ENCODE assay signal across 9 cellular contexts in the genomic region with DNA sequence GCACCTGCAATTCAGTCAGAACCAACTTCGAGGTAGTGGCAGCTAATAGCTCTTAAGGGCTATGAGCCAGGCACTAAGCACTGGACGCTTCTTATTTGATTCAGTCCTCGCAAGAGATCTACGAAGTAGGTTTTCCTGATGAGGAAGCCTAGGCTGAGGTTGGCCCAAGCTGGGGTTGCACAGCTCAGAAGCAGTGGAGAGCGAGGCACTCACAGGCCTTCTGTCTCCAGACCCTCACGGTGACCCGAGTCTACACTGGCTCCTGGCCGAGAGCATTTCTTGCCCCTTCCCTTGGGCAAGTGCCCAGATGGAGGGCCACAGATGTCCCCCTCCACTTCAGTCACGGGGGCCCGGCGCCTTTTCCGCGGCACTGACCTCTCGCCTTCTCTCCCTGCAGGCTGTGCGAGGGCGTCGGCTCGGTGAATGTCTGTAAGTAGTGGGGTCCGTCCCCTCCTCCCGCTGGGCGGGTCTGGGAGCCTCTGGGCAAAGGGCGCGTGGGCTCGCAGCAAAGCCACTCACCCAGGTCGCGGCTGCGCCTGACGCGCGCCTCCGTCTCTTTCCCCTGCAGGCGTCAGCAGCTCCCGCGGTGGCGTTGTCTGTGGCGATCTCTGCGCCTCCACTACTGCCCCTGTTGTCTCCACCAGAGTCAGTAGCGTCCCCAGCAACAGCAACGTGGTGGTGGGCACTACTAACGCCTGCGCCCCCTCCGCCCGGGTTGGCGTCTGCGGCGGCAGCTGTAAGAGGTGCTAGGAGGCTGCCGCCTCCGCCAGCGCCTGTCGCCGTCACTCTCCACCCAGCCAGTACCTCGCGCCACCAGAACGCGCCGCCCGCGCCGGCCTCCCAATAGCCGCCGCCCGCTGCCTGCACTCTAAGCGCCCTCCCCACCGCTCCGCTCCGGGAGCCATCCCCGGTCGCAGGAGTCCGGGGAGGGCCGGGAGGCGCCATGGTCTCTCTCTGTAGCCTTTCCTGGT. TPM values are rescaled to one million over a fixed set of nuclear protein-coding genes. Genes with fewer than 3 reads are reported as not detected.
DNase-seq lines count a peak whose midpoint lies in the region; ATAC-seq lines count a peak whose summit lies in the region.
"Had no signal": no experiment of that assay in that cellular context is flagged by ENCODE, and none has a peak within 500 bp of the region (broad histone marks: within the 10 kb centered on the region; RNA-seq: fewer than 3 reads in every experiment).

No MANE protein-coding gene starts in this region.

- H3K18ac ChIP-seq in neuronal stem cell (ENCODE audit: low read length): peak overlapping the region; percentile 87

- peak overlapping the region; percentile 8 for H3K23ac ChIP-seq in neuronal stem cell (ENCODE audit: low read depth, low read length, poor library complexity)

- H3K4me2 ChIP-seq in neuronal stem cell (ENCODE audit: insufficient read depth, low read length, poor library complexity, severe bottlenecking): peak overlapping the region; percentile 78

- H2AFZ ChIP-seq in neuronal stem cell (ENCODE audit: low read length): peak overlapping the region; percentile 86

- peak overlapping the region in 1 of 2 donors; percentile 80 for H3K4me3 ChIP-seq in neuronal stem cell (ENCODE audit: low read length in 2 of 2)
- peak overlapping the region in 1 of 2 donors; percentile 11 for H3K4me3 ChIP-seq in aorta (ENCODE audit: low read length in 2 of 2)
- H3K4me3 ChIP-seq: SK-N-MC had no signal

- WGBS in neuronal stem cell (ENCODE audit: extremely low coverage in 2 of 2, insufficient read length in 2 of 2, insufficient replicate concordance in 1 of 2), 2 donors: no CpG with 5 or more reads among the region's 71 CpGs
- WGBS in aorta, 2 donors: 9% methylated on average over 59 to 71 of the region's 71 CpGs

- no peak overlapping the region for H2BK120ac ChIP-seq in neuronal stem cell (ENCODE audit: low read depth, low read length)

- H3K36me3 ChIP-seq in neuronal stem cell (replicated peaks in 1 of 2; ENCODE audit: control insufficient read depth in 2 of 2, insufficient read depth in 2 of 2, low read length in 2 of 2) (no peaks in the 10 kb centered on the region), aorta (ENCODE audit: control insufficient read depth in 1 of 2, insufficient read depth in 2 of 2, low read length in 1 of 2) (no peaks in the 10 kb centered on the region)

- peak overlapping the region; percentile 2 for H2BK12ac ChIP-seq in neuronal stem cell (ENCODE audit: low read length)

- no peak overlapping the region for H4K91ac ChIP-seq in neuronal stem cell (ENCODE audit: low read depth, low read length, poor library complexity)

- H3K4me1 ChIP-seq in neuronal stem cell (ENCODE audit: control insufficient read depth in 2 of 2, insufficient read depth in 1 of 2, low read depth in 1 of 2, low read length in 2 of 2) (peaks cover 0 to 9% of the 10 kb centered on the region in 2 donors), aorta (ENCODE audit: control insufficient read depth in 1 of 2, insufficient read depth in 2 of 2, low read length in 2 of 2) (no peaks in the 10 kb centered on the region)

- peak; percentile 75 for ATAC-seq in Right ventricle myocardium inferior
- peak; percentile 84 for ATAC-seq in aorta (ENCODE audit: low FRiP score)
- ATAC-seq in GM18867 (IDR thresholded peaks at IDR 0.05; ENCODE audit: unreplicated experiment): no peak
- no peak for ATAC-seq in GM19455 (IDR thresholded peaks at IDR 0.05; ENCODE audit: unreplicated experiment)

- no peak overlapping the region for H4K8ac ChIP-seq in neuronal stem cell (ENCODE audit: low read depth, low read length)

- no peaks in the 10 kb centered on the region for H3K79me1 ChIP-seq in neuronal stem cell (ENCODE audit: low read depth, low read length)

- H2BK5ac ChIP-seq in neuronal stem cell (ENCODE audit: low read length): no peak overlapping the region

- H3K14ac ChIP-seq in neuronal stem cell (ENCODE audit: low read length): no peak overlapping the region

- H3K9me3 ChIP-seq in neuronal stem cell (replicated peaks in 1 of 2; ENCODE audit: control insufficient read depth in 2 of 2, insufficient read depth in 1 of 2, low read depth in 1 of 2, low read length in 2 of 2): no peaks in the 10 kb centered on the region
- H3K9me3 ChIP-seq in aorta (ENCODE audit: control insufficient read depth, low read length): no peaks in the 10 kb centered on the region

- H3K9ac ChIP-seq in neuronal stem cell (ENCODE audit: low read depth, low read length, poor library complexity): peak overlapping the region; percentile 75

- no peak overlapping the region for H2AK5ac ChIP-seq in neuronal stem cell (ENCODE audit: low read depth, low read length)

- H2BK15ac ChIP-seq in neuronal stem cell (ENCODE audit: low read length): peak overlapping the region; percentile 68

- DNase-seq in ELR (ENCODE audit: low read depth) (peak; percentile 57), NCI-H2171 treated with DMSO at 0.1 percent for 48 hours (lab: John Stamatoyannopoulos, UW) (peak; percentile 86), Right ventricle myocardium inferior (ENCODE audit: missing footprints) (peak; percentile 72), neuronal stem cell (ENCODE audit: low spot score) (peak; percentile 64), aorta (peak; percentile 79 to 92)
- DNase-seq in activated naive CD4-positive, alpha-beta T cell treated with anti-CD3 and anti-CD28 coated beads, Interleukin-2, amount 50 U/mL, for 16 hours: peak; percentile 40

- H3K27me3 ChIP-seq in neuronal stem cell (ENCODE audit: control insufficient read depth in 3 of 3, insufficient read depth in 3 of 3, low read depth in 1 of 3, low read length in 3 of 3): peaks cover 0 to 54% (median 29%) of the 10 kb centered on the region in 3 experiments
- no peaks in the 10 kb centered on the region for H3K27me3 ChIP-seq in aorta (ENCODE audit: control insufficient read depth in 1 of 2, insufficient read depth in 2 of 2, low read length in 1 of 2)

- no peak overlapping the region for H3K4ac ChIP-seq in neuronal stem cell (ENCODE audit: low read length)

- intact Hi-C loops in Right ventricle myocardium inferior (cut with DNase I) (no loop called here), aorta (cut with DNase I) (no loop called here)

- H3K27ac ChIP-seq in neuronal stem cell (replicated peaks; ENCODE audit: low read length) (no peak overlapping the region), aorta (ENCODE audit: low read depth in 1 of 2, low read length in 2 of 2) (no peak overlapping the region)
- H3K27ac ChIP-seq: SK-N-MC had no signal

RNA-seq across cellular contexts. Expression of a gene that starts 13.1 kb away (rescaled TPM):
- total RNA-seq in Right ventricle myocardium inferior (not detected), aorta (not detected)
- polyA plus RNA-seq in neuronal stem cell (2013, experiment 1 of 2): not detected
- polyA plus RNA-seq in neuronal stem cell (2013, experiment 2 of 2): not detected
- polyA plus RNA-seq in aorta: not detected

RNA-seq across cellular contexts. Expression of a gene that starts 16.8 kb away (rescaled TPM):
- total RNA-seq in Right ventricle myocardium inferior (not detected), aorta (under 1 TPM in 1 of 2 donors, not detected in 1; 0.45 TPM)
- polyA plus RNA-seq in neuronal stem cell (2013, experiment 1 of 2): 0.03 TPM
- not detected for polyA plus RNA-seq in neuronal stem cell (2013, experiment 2 of 2)
- polyA plus RNA-seq in aorta: 1 to 10 TPM in 1 of 2 donors, not detected in 1; 2.9 TPM

RNA-seq across cellular contexts. Expression of a gene that starts 33.7 kb away (rescaled TPM):
- total RNA-seq in Right ventricle myocardium inferior (not detected), aorta (under 1 TPM; 0.39 to 0.45 TPM)
- polyA plus RNA-seq in neuronal stem cell (2013, experiment 1 of 2): 0.06 TPM
- polyA plus RNA-seq in neuronal stem cell (2013, experiment 2 of 2): 0.08 TPM
- 1 to 10 TPM; 2.1 to 3.2 TPM for polyA plus RNA-seq in aorta

RNA-seq across cellular contexts. Expression of a gene that starts 59.2 kb away (rescaled TPM):
- not detected for total RNA-seq in Right ventricle myocardium inferior
- polyA plus RNA-seq in neuronal stem cell (2013, experiment 1 of 2): not detected
- not detected for polyA plus RNA-seq in neuronal stem cell (2013, experiment 2 of 2)
- not detected for total RNA-seq in aorta
- not detected for polyA plus RNA-seq in aorta

Comparison
In these comparisons a context has a peak if more than half of its experiments do, and no peak if none do; other contexts are left out.
1. ATAC-seq: peak in Right ventricle myocardium inferior (single experiment) and aorta (single experiment); none in GM18867 (single experiment) and GM19455 (single experiment).
2. Peak in every context shown above with its lines, with median percentiles within 50 percentile points of each other: DNase-seq.